In genomic region chr4:47031011-47031678, GRCh38 we compare ENCODE assay signal across 9 cellular contexts. TPM values are rescaled to one million over a fixed set of nuclear protein-coding genes. Genes with fewer than 3 reads are reported as not detected.
DNase-seq lines count a peak whose midpoint lies in the region; ATAC-seq and TF ChIP-seq lines count a peak whose summit lies in the region.
"Had no signal": no experiment of that assay in that cellular context is flagged by ENCODE, and none has a peak within 500 bp of the region (broad histone marks: within the 10 kb centered on the region; RNA-seq: fewer than 3 reads in every experiment).

Gene GABRB1 (plus strand): TSS chr4:47031567.

- H3K4me1 ChIP-seq in fibroblast of lung (ENCODE audit: control insufficient read depth, extremely low read depth, insufficient read depth, low read length) = no peaks in the 10 kb centered on the region
- H3K4me1 ChIP-seq in tibial nerve = peaks cover 0 to 18% (median 2%) of the 10 kb centered on the region in 4 donors

- peak within 1 kb of the TSS; percentile 69 for H3K4me3 Mint-ChIP-seq in activated T-cell treated with anti-CD3 and anti-CD28 coated beads, Interleukin-2, amount 50 U/mL, for 4 hours

- H3K9ac ChIP-seq in fibroblast of lung (ENCODE audit: insufficient read depth, low read length) = no peak within 1 kb of the TSS

- POLR2A ChIA-PET in AG04450 (lab: Yijun Ruan, JAX) = no interaction called here

- no peaks in the 10 kb centered on the region for H3K9me3 Mint-ChIP-seq in activated T-cell treated with anti-CD3 and anti-CD28 coated beads, Interleukin-2, amount 50 U/mL, for 4 hours

- peaks cover 45% of the 10 kb centered on the region for H3K27me3 Mint-ChIP-seq in activated T-cell treated with anti-CD3 and anti-CD28 coated beads, Interleukin-2, amount 50 U/mL, for 4 hours (ENCODE audit: low read depth)

- CTCF ChIA-PET in AG04450 (lab: Charles Lee) = interaction anchor here (0.6 kb wide), 1 partner anchor 479 kb away, joined by 3 read pairs; no protein-coding TSS in a partner anchor

- H2AFZ ChIP-seq in fibroblast of lung (ENCODE audit: low read length) = peak within 1 kb of the TSS; percentile 58

- TF ChIP-seq POLR2A in tibial nerve (IDR thresholded peaks at IDR 0.05) = no peak

- no peak for TF ChIP-seq EP300 in tibial nerve (IDR thresholded peaks at IDR 0.05)

- ATAC-seq in activated T-cell treated with anti-CD3 and anti-CD28 coated beads, Interleukin-2, amount 50 U/mL, for 4 hours = no peak

- peaks cover 19% of the 10 kb centered on the region for H3K4me1 Mint-ChIP-seq in activated T-cell treated with anti-CD3 and anti-CD28 coated beads, Interleukin-2, amount 50 U/mL, for 4 hours (ENCODE audit: low read depth)

- H3K27ac ChIP-seq in AG04450 (ENCODE audit: low read depth, low read length) (no peak within 1 kb of the TSS), HL-60 (replicated peaks) (no peak within 1 kb of the TSS), fibroblast of lung (ENCODE audit: insufficient read depth, low read length) (no peak within 1 kb of the TSS), tibial nerve (no peak within 1 kb of the TSS)
- H3K27ac ChIP-seq: neutrophil had no signal

- H3K36me3 ChIP-seq in fibroblast of lung (ENCODE audit: control insufficient read depth, insufficient read depth, low read length) = no peaks in the 10 kb centered on the region
- H3K36me3 ChIP-seq in tibial nerve = no peaks in the 10 kb centered on the region
- H3K36me3 ChIP-seq: neutrophil had no signal

- peak within 1 kb of the TSS; percentile 76 for H3K4me2 ChIP-seq in fibroblast of lung (ENCODE audit: extremely low read depth, insufficient read depth, low read length)

- no peak for TF ChIP-seq CTCF in AG04450 (IDR thresholded peaks at IDR 0.05; ENCODE audit: low read depth, low read length)
- TF ChIP-seq CTCF in HL-60 (IDR thresholded peaks at IDR 0.05; ENCODE audit: insufficient read depth, low read length) = no peak
- no peak for TF ChIP-seq CTCF in fibroblast of lung (conservative IDR thresholded peaks at IDR 0.05 in 1 of 2, IDR thresholded peaks at IDR 0.05 in 1 of 2; ENCODE audit: low read depth in 1 of 2, low read length in 2 of 2)
- TF ChIP-seq CTCF in tibial nerve (IDR thresholded peaks at IDR 0.05) = no peak

- H4K20me1 ChIP-seq in fibroblast of lung (ENCODE audit: control insufficient read depth, extremely low read depth, insufficient read depth, low read length) = no peaks in the 10 kb centered on the region

- H3K27me3 ChIP-seq in AG04450 (ENCODE audit: control insufficient read depth, insufficient read depth, low read length) (no peaks in the 10 kb centered on the region), HL-60 (ENCODE audit: insufficient read depth, poor library complexity, severe bottlenecking) (peaks cover 3% of the 10 kb centered on the region), fibroblast of lung (ENCODE audit: control insufficient read depth, insufficient read depth, low read length) (peaks cover 4% of the 10 kb centered on the region), tibial nerve (peaks cover 3 to 22% of the 10 kb centered on the region in 2 donors)

- no peaks in the 10 kb centered on the region for H3K9me3 ChIP-seq in AG04450 (ENCODE audit: control insufficient read depth, insufficient read depth, low read length)
- H3K9me3 ChIP-seq in fibroblast of lung (ENCODE audit: control insufficient read depth, insufficient read depth, low read depth, low read length) = no peaks in the 10 kb centered on the region
- no peaks in the 10 kb centered on the region for H3K9me3 ChIP-seq in tibial nerve
- H3K9me3 ChIP-seq: neutrophil had no signal

- H3K79me2 ChIP-seq in fibroblast of lung (ENCODE audit: control insufficient read depth, insufficient read depth, low read length) = no peaks in the 10 kb centered on the region

- H3K36me3 Mint-ChIP-seq in activated T-cell treated with anti-CD3 and anti-CD28 coated beads, Interleukin-2, amount 50 U/mL, for 4 hours (ENCODE audit: insufficient read depth) = no peaks in the 10 kb centered on the region

- H3K4me3 ChIP-seq in AG04450 (ENCODE audit: low read depth, low read length) (peak within 1 kb of the TSS; percentile 68), HL-60 (replicated peaks; ENCODE audit: insufficient read depth, low read length) (peak within 1 kb of the TSS; percentile 49), fibroblast of lung (replicated peaks in 1 of 4; ENCODE audit: control extremely low read depth in 1 of 4, insufficient read depth in 1 of 4, low read depth in 3 of 4, low read length in 4 of 4) (peak within 1 kb of the TSS; percentile 38 to 84 (median 50)), tibial nerve (peak within 1 kb of the TSS; percentile 7 to 54 (median 40))

- 5 to 7% methylated on average over 20 of the region's 20 CpGs for WGBS in tibial nerve, 2 donors

- DNase-seq in AG04450 (ENCODE audit: low read depth, low spot score) (peak; percentile 30), HL-60 (ENCODE audit: low read depth in 1 of 2, low spot score in 1 of 2) (no peak), fibroblast of lung (ENCODE audit: low read depth in 2 of 2) (peak; percentile 50 to 70), mucosa of gallbladder (ENCODE audit: low spot score) (peak; percentile 60), tibial nerve (ENCODE audit: low spot score in 2 of 2) (no peak), SKM-1 (lab: John Stamatoyannopoulos, UW; ENCODE audit: unreplicated experiment) (no peak), NCI-H1105 treated with DMSO at 0.1 percent for 48 hours (lab: John Stamatoyannopoulos, UW) (no peak)
- peak; percentile 5 for DNase-seq in activated T-cell treated with anti-CD3 and anti-CD28 coated beads, Interleukin-2, amount 50 U/mL, for 4 hours

RNA-seq across cellular contexts. Expression of gene GABRB1, which starts in this region (rescaled TPM):
- polyA plus RNA-seq in AG04450 (2011; rRNA removed) (7.1 and 8.1 TPM in 2 replicates), fibroblast of lung (0.05 and 0.23 TPM in 2 replicates)
- 18.2 and 23.1 TPM in 2 replicates for polyA minus RNA-seq in AG04450 (2011; rRNA and poly(A)+ RNA removed)
- total RNA-seq in activated T-cell treated with anti-CD3 and anti-CD28 coated beads, Interleukin-2, amount 50 U/mL, for 4 hours = not detected
- total RNA-seq in fibroblast of lung (0.17 TPM in 1 of 2 replicates, not detected in the other), mucosa of gallbladder (0.55 TPM), tibial nerve (not detected)
- 0.16 TPM in 1 of 2 replicates, not detected in the other for polyA plus RNA-seq in fibroblast of lung (2012)
- polyA minus RNA-seq in fibroblast of lung (ENCODE audit: low replicate concordance) = 5.9 TPM in 1 of 2 replicates, not detected in the other

Comparison
In these comparisons a context has a peak if more than half of its experiments do, and no peak if none do; other contexts are left out.
1. Peak in DNase-seq in activated T-cell treated with anti-CD3 and anti-CD28 coated beads, Interleukin-2, amount 50 U/mL, for 4 hours; RNA of the gene not detected or under 1 TPM.
2. Peak in DNase-seq in mucosa of gallbladder; RNA of the gene not detected or under 1 TPM.
3. DNase-seq: peak in AG04450 (single experiment) and fibroblast of lung (2 of 2); none in HL-60 (0 of 2), tibial nerve (0 of 2), SKM-1 (single experiment) and NCI-H1105 treated with DMSO at 0.1 percent for 48 hours (single experiment).
4. Peak in every context shown above with its lines, with median percentiles within 50 percentile points of each other: H3K4me3 ChIP-seq.